In the genomic region with DNA sequence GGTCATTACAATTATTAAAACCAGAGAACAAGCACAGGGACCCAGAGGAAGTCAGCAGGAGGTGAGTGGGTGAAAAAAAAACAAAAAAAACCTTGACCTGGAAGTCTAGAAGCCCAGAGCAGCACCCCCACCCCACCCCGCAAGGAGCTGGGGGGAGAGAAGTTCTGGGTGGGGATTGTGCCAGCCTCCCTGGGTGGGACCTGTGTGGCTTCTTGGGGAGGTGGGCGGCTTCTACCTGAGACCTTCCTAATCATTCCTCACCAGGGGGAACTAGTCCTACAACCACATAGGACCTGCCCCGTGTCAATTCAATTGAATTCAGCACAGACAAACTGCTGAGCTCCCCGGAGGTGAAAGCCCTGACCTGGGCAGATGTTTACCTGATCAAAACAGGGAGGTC, we compare ENCODE assay signal across 8 cellular contexts.
"Had no signal": no experiment of that assay in that cellular context is flagged by ENCODE, and none has a peak within 500 bp of the region (broad histone marks: within the 10 kb centered on the region; RNA-seq: fewer than 3 reads in every experiment).

No MANE protein-coding gene starts in this region.

- FAIRE-seq: G401.6, GM12878, GM12891, GM12892, GM18507, GM19239 had no signal

- H3K4me3 ChIP-seq: GM12878 had no signal

- DNase-seq: GDM1, GF-D8 had no signal

- ATAC-seq: GM12878 had no signal
